ENCODE assay signal across 20 cellular contexts in genomic region chr9:129806126-129806525, GRCh38. TPM values are rescaled to one million over a fixed set of nuclear protein-coding genes. Genes with fewer than 3 reads are reported as not detected.
DNase-seq lines count a peak whose midpoint lies in the region; ATAC-seq and TF ChIP-seq lines count a peak whose summit lies in the region.
"Had no signal": no experiment of that assay in that cellular context is flagged by ENCODE, and none has a peak within 500 bp of the region (broad histone marks: within the 10 kb centered on the region; RNA-seq: fewer than 3 reads in every experiment).

No MANE protein-coding gene starts in this region.

- H3K4me3 Mint-ChIP-seq in Caco-2 (ENCODE audit: unreplicated experiment) (no peak overlapping the region), activated B cell treated with CpG ODN at 0.5 μM for 24 hours (peak overlapping the region; percentile 19)
- H3K4me3 Mint-ChIP-seq: stimulated activated naive B cell treated with anti-CD40 and anti-IgM and Interleukin-4, amounts not matched to agents 10 μg/mL and 1 μg/mL and 100 μg/mL, for 72 hours had no signal

- intact Hi-C loops in Caco-2 (cut with micrococcal nuclease; ENCODE audit: unreplicated experiment) (no loop called here), activated B cell treated with CpG ODN at 0.5 μM for 24 hours (cut with micrococcal nuclease) (no loop called here)

- H3K9ac ChIP-seq in mucosa of rectum (ENCODE audit: low read depth in 1 of 2, low read length in 2 of 2): peak overlapping the region in 1 of 2 donors; percentile 0

- H3K36me3 Mint-ChIP-seq in Caco-2 (ENCODE audit: insufficient read depth, unreplicated experiment) (peaks cover 51% of the 10 kb centered on the region), activated B cell treated with CpG ODN at 0.5 μM for 24 hours (ENCODE audit: low read depth) (peaks cover 55% of the 10 kb centered on the region)

- H3K27me3 ChIP-seq in Caco-2 (replicated peaks; ENCODE audit: control insufficient read depth, insufficient read depth, low read length) (no peaks in the 10 kb centered on the region), mucosa of rectum (ENCODE audit: control insufficient read depth in 2 of 2, insufficient read depth in 2 of 2, low read length in 2 of 2) (no peaks in the 10 kb centered on the region)
- H3K27me3 ChIP-seq: brain microvascular endothelial cell, uterus had no signal

- H3K27ac ChIP-seq in mucosa of rectum (ENCODE audit: low read depth in 2 of 2, low read length in 2 of 2): peak overlapping the region; percentile 78 to 85
- H3K27ac ChIP-seq: brain microvascular endothelial cell, C4-2B, uterus had no signal

- no TSS peak for BruUV-seq in Caco-2 (replicated peaks; lab: Mats Ljungman, UMichigan)

- no peak for TF ChIP-seq CTCF in Caco-2 (IDR thresholded peaks at IDR 0.05; ENCODE audit: insufficient read depth in 1 of 2, low read depth in 1 of 2, low read length in 1 of 2, severe bottlenecking in 1 of 2, unreplicated experiment in 1 of 2)
- TF ChIP-seq CTCF in activated B cell treated with CpG ODN at 0.5 μM for 24 hours (IDR thresholded peaks at IDR 0.05): no peak

- H3K4me1 ChIP-seq in Caco-2: peaks cover 24% of the 10 kb centered on the region
- H3K4me1 ChIP-seq in mucosa of rectum (ENCODE audit: control insufficient read depth in 2 of 2, insufficient read depth in 2 of 2, low read length in 2 of 2): peaks cover 31 to 32% of the 10 kb centered on the region in 2 donors

- H3K9me3 Mint-ChIP-seq in Caco-2 (ENCODE audit: unreplicated experiment) (no peaks in the 10 kb centered on the region), activated B cell treated with CpG ODN at 0.5 μM for 24 hours (no peaks in the 10 kb centered on the region)
- H3K9me3 Mint-ChIP-seq: stimulated activated naive B cell treated with anti-CD40 and anti-IgM and Interleukin-4, amounts not matched to agents 10 μg/mL and 1 μg/mL and 100 μg/mL, for 72 hours had no signal

- no peak for ATAC-seq in activated B cell treated with CpG ODN at 0.5 μM for 24 hours (ENCODE audit: low read depth)
- ATAC-seq: stimulated activated naive B cell treated with anti-CD40 and anti-IgM and Interleukin-4, amounts not matched to agents 10 μg/mL and 1 μg/mL and 100 μg/mL, for 72 hours had no signal

- CTCF ChIA-PET in Caco-2 (lab: Charles Lee): no interaction called here
- CTCF ChIA-PET in activated B cell treated with CpG ODN at 0.5 μM for 24 hours (lab: Charles Lee): no interaction called here

- H3K4me1 Mint-ChIP-seq in Caco-2 (ENCODE audit: low read depth, unreplicated experiment) (peaks cover 11% of the 10 kb centered on the region), activated B cell treated with CpG ODN at 0.5 μM for 24 hours (peaks cover 26% of the 10 kb centered on the region)

- H3K4me3 ChIP-seq in Caco-2 (ENCODE audit: low read depth, low read length) (no peak overlapping the region), mucosa of rectum (ENCODE audit: low read length in 2 of 2) (peak overlapping the region in 1 of 2 donors; percentile 62)
- H3K4me3 ChIP-seq: uterus had no signal

- H3K27me3 Mint-ChIP-seq in Caco-2 (ENCODE audit: insufficient read depth, unreplicated experiment): no peaks in the 10 kb centered on the region
- H3K27me3 Mint-ChIP-seq in activated B cell treated with CpG ODN at 0.5 μM for 24 hours: no peaks in the 10 kb centered on the region
- H3K27me3 Mint-ChIP-seq: stimulated activated naive B cell treated with anti-CD40 and anti-IgM and Interleukin-4, amounts not matched to agents 10 μg/mL and 1 μg/mL and 100 μg/mL, for 72 hours had no signal

- DNase-seq in AML-193 (lab: John Stamatoyannopoulos, UW) (peak; percentile 57 to 61), Caco-2 (no peak), activated B cell treated with CpG ODN at 0.5 μM for 24 hours (no peak), DMS79 treated with DMSO at 0.1 percent for 48 hours (lab: John Stamatoyannopoulos, UW) (no peak), hypothalamus (lab: John Stamatoyannopoulos, UW) (no peak), D341Med (ENCODE audit: low spot score) (no peak), SK-N-DZ (ENCODE audit: low spot score) (no peak)
- DNase-seq: activated T-cell treated with anti-CD3 and anti-CD28 coated beads, Interleukin-2, amount 50 U/mL, for 48 hours; brain microvascular endothelial cell; effector memory CD4-positive, alpha-beta T cell; foreskin melanocyte; Karpas-422; NCI-H2081; NCI-H82; SHP77; stimulated activated CD4-positive, alpha-beta T cell treated with anti-CD3 and anti-CD28 coated beads, Interleukin-4, amount 100 ng/mL, for 24 hours; stimulated activated naive B cell treated with anti-CD40 and anti-IgM and Interleukin-4, amounts not matched to agents 10 μg/mL and 1 μg/mL and 100 μg/mL, for 72 hours; uterus had no signal

- H3K9me3 ChIP-seq in Caco-2: no peaks in the 10 kb centered on the region
- no peaks in the 10 kb centered on the region for H3K9me3 ChIP-seq in mucosa of rectum (ENCODE audit: control insufficient read depth in 2 of 2, low read length in 2 of 2)
- H3K9me3 ChIP-seq: uterus had no signal

- POLR2A ChIA-PET in Caco-2 (lab: Charles Lee) (interaction anchor here (0.7 kb wide), 1 partner anchor 12 kb away, joined by 6 read pairs; no protein-coding TSS in a partner anchor), activated B cell treated with CpG ODN at 0.5 μM for 24 hours (lab: Charles Lee) (no interaction called here)

- peak overlapping the region; percentile 39 for H3K27ac Mint-ChIP-seq in Caco-2 (ENCODE audit: unreplicated experiment)
- no peak overlapping the region for H3K27ac Mint-ChIP-seq in activated B cell treated with CpG ODN at 0.5 μM for 24 hours
- H3K27ac Mint-ChIP-seq: stimulated activated naive B cell treated with anti-CD40 and anti-IgM and Interleukin-4, amounts not matched to agents 10 μg/mL and 1 μg/mL and 100 μg/mL, for 72 hours had no signal

- peaks cover 1% of the 10 kb centered on the region; the same call in 1 of the 2 replicates for H3K36me3 ChIP-seq in Caco-2 (ENCODE audit: control insufficient read depth, insufficient read depth, low read length)
- H3K36me3 ChIP-seq in mucosa of rectum (ENCODE audit: control insufficient read depth in 2 of 2, insufficient read depth in 2 of 2, low read length in 2 of 2): peaks cover 25 to 34% of the 10 kb centered on the region in 2 donors
- H3K36me3 ChIP-seq: uterus had no signal

RNA-seq across cellular contexts. Expression of gene TOR1B, which starts 3.1 kb away (rescaled TPM):
- total RNA-seq in Caco-2 (2022) (22.8 and 28.0 TPM in 2 replicates), activated B cell treated with CpG ODN at 0.5 μM for 24 hours (11.8 and 15.3 TPM in 2 replicates)
- 22.3 and 26.3 TPM in 2 replicates for polyA plus RNA-seq in SK-N-DZ (2014; cell fraction: cytosol; rRNA removed)
- 17.2 and 20.8 TPM in 2 replicates for polyA plus RNA-seq in SK-N-DZ (2014; cell fraction: nucleus; rRNA removed)

RNA-seq across cellular contexts. Expression of gene TOR1A, which starts 17.8 kb away (rescaled TPM):
- total RNA-seq in Caco-2 (2022) (31.8 and 32.2 TPM in 2 replicates), activated B cell treated with CpG ODN at 0.5 μM for 24 hours (28.5 and 29.5 TPM in 2 replicates)
- polyA plus RNA-seq in SK-N-DZ (2014; cell fraction: cytosol; rRNA removed): 39.8 and 49.7 TPM in 2 replicates
- polyA plus RNA-seq in SK-N-DZ (2014; cell fraction: nucleus; rRNA removed): 32.0 and 32.9 TPM in 2 replicates

RNA-seq across cellular contexts. Expression of gene C9orf78, which starts 28.9 kb away (rescaled TPM):
- total RNA-seq in Caco-2 (2022): 38.3 and 44.1 TPM in 2 replicates
- total RNA-seq in activated B cell treated with CpG ODN at 0.5 μM for 24 hours: 34.1 and 42.7 TPM in 2 replicates
- 102 and 127 TPM in 2 replicates for polyA plus RNA-seq in SK-N-DZ (2014; cell fraction: cytosol; rRNA removed)
- 16.2 and 22.4 TPM in 2 replicates for polyA plus RNA-seq in SK-N-DZ (2014; cell fraction: nucleus; rRNA removed)

RNA-seq across cellular contexts. Expression of gene USP20, which starts 29.1 kb away (rescaled TPM):
- 13.9 and 16.5 TPM in 2 replicates for total RNA-seq in Caco-2 (2022)
- total RNA-seq in activated B cell treated with CpG ODN at 0.5 μM for 24 hours: 28.1 and 31.6 TPM in 2 replicates
- 12.4 and 23.8 TPM in 2 replicates for polyA plus RNA-seq in SK-N-DZ (2014; cell fraction: cytosol; rRNA removed)
- 72.5 and 99.4 TPM in 2 replicates for polyA plus RNA-seq in SK-N-DZ (2014; cell fraction: nucleus; rRNA removed)

RNA-seq across cellular contexts. Expression of gene PTGES, which starts 53.3 kb away (rescaled TPM):
- total RNA-seq in Caco-2 (2022) (4.0 and 5.6 TPM in 2 replicates), activated B cell treated with CpG ODN at 0.5 μM for 24 hours (not detected in 2 replicates)
- not detected in 2 replicates for polyA plus RNA-seq in SK-N-DZ (2014; cell fraction: cytosol; rRNA removed)
- polyA plus RNA-seq in SK-N-DZ (2014; cell fraction: nucleus; rRNA removed): not detected in 2 replicates

Comparison
In these comparisons a context has a peak if more than half of its experiments do, and no peak if none do; other contexts are left out.
1. DNase-seq: peak in AML-193 (2 of 2); none in Caco-2 (0 of 2), activated B cell treated with CpG ODN at 0.5 μM for 24 hours (single experiment), DMS79 treated with DMSO at 0.1 percent for 48 hours (single experiment), hypothalamus (0 of 51), D341Med (single experiment) and SK-N-DZ (single experiment).